In the genomic region with DNA sequence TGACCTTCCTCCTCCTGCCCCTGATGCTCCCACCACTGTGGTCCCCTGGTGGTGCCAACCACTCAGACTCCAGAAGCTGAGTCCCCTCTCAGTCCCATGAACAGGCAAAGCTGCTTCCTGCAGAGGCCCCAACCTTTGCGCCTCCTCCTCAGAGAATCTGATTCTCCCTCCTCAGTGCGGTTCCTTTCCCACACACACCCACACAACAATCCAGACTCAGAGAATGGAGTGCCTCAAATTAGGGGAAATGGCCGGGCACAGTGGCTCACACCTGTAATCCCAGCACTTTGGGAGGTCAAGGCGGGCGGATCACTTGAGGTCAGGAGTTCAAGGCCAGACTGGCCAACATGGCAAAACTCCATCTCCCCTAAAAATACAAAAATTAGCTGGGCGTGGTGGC, we compare ENCODE assay signal across 2 cellular contexts.
TF ChIP-seq lines count a peak whose summit lies in the region.

No MANE protein-coding gene starts in this region.

TF ChIP-seq in IMR-90, 13 proteins besides CTCF, POLR2A, EP300 and RAD21:
- TF ChIP-seq CEBPB (IDR thresholded peaks at IDR 0.05; ENCODE audit: low read depth, low read length) (no peak), CHD1 (IDR thresholded peaks at IDR 0.05; ENCODE audit: low read depth, low read length) (no peak), BHLHE40 (IDR thresholded peaks at IDR 0.05; ENCODE audit: low read depth, low read length) (no peak), FOS (IDR thresholded peaks at IDR 0.05; ENCODE audit: low read depth, low read length) (no peak), MXI1 (IDR thresholded peaks at IDR 0.05; ENCODE audit: borderline replicate concordance, low read depth, low read length) (no peak), MAFK (IDR thresholded peaks at IDR 0.05; ENCODE audit: low read depth, low read length) (no peak), RFX5 (IDR thresholded peaks at IDR 0.05; ENCODE audit: low read depth, low read length) (no peak), SMC3 (IDR thresholded peaks at IDR 0.05; ENCODE audit: low read depth, low read length) (no peak), RCOR1 (IDR thresholded peaks at IDR 0.05; ENCODE audit: insufficient replicate concordance, low read length) (no peak), MAZ (IDR thresholded peaks at IDR 0.05; ENCODE audit: borderline replicate concordance, low read depth, low read length) (no peak), NFE2L2 (IDR thresholded peaks at IDR 0.05; ENCODE audit: low read depth, low read length) (no peak)
- TF ChIP-seq, protein P1, sequence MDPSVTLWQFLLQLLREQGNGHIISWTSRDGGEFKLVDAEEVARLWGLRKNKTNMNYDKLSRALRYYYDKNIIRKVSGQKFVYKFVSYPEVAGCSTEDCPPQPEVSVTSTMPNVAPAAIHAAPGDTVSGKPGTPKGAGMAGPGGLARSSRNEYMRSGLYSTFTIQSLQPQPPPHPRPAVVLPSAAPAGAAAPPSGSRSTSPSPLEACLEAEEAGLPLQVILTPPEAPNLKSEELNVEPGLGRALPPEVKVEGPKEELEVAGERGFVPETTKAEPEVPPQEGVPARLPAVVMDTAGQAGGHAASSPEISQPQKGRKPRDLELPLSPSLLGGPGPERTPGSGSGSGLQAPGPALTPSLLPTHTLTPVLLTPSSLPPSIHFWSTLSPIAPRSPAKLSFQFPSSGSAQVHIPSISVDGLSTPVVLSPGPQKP (IDR thresholded peaks at IDR 0.05; ENCODE audit: borderline replicate concordance, low read depth, low read length): no peak
- TF ChIP-seq, protein P2, sequence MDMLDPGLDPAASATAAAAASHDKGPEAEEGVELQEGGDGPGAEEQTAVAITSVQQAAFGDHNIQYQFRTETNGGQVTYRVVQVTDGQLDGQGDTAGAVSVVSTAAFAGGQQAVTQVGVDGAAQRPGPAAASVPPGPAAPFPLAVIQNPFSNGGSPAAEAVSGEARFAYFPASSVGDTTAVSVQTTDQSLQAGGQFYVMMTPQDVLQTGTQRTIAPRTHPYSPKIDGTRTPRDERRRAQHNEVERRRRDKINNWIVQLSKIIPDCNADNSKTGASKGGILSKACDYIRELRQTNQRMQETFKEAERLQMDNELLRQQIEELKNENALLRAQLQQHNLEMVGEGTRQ (IDR thresholded peaks at IDR 0.05; ENCODE audit: low read depth, low read length): no peak

TF ChIP-seq in H1, 55 proteins besides CTCF, POLR2A, EP300 and RAD21:
- no peak for TF ChIP-seq RFX5 (IDR thresholded peaks at IDR 0.05; ENCODE audit: borderline replicate concordance, low read depth, low read length)
- no peak for TF ChIP-seq KDM4A (IDR thresholded peaks at IDR 0.05; ENCODE audit: low read depth, low read length, severe bottlenecking)
- TF ChIP-seq TAF7 (optimal IDR thresholded peaks at IDR 0.05; ENCODE audit: borderline replicate concordance, low read depth, low read length): no peak
- no peak for TF ChIP-seq GTF2F1 (IDR thresholded peaks at IDR 0.05; ENCODE audit: borderline replicate concordance, low read depth, low read length)
- TF ChIP-seq SIX5 (IDR thresholded peaks at IDR 0.05; ENCODE audit: low read depth, low read length): no peak
- no peak for TF ChIP-seq CBX5 (IDR thresholded peaks at IDR 0.05; ENCODE audit: low read depth, low read length)
- TF ChIP-seq CREB1 (IDR thresholded peaks at IDR 0.05): no peak
- TF ChIP-seq, protein P3, sequence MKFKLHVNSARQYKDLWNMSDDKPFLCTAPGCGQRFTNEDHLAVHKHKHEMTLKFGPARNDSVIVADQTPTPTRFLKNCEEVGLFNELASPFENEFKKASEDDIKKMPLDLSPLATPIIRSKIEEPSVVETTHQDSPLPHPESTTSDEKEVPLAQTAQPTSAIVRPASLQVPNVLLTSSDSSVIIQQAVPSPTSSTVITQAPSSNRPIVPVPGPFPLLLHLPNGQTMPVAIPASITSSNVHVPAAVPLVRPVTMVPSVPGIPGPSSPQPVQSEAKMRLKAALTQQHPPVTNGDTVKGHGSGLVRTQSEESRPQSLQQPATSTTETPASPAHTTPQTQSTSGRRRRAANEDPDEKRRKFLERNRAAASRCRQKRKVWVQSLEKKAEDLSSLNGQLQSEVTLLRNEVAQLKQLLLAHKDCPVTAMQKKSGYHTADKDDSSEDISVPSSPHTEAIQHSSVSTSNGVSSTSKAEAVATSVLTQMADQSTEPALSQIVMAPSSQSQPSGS (IDR thresholded peaks at IDR 0.05; ENCODE audit: low read length): no peak
